21 cellular contexts compared by ENCODE assay signal in the genomic region with DNA sequence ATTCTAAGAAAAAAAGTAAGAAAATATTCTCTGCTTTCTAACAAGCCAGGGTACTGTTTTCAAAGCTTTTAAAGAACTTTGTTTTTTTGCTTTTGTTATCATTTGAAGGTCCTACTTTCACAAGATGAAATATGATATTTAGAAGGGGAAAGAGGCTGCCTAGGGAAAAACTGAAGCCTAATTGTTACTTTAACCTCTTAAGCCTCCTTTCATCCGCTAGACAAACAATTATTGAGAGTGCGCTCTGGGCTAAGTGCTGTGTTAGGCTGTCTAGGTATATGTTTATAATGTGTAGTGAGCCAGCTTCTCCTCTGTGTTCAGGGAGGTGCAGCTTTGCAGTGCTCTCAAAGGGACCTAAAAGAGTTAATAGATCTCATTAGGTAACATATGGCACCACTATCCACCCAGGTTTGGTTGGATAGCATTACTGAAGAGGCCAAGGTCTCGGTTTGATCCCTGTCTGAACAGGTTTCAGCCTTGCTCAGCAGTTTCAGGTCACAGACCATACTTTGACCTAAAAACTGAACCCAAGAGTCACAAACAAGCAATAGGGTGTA. TPM values are rescaled to one million over a fixed set of nuclear protein-coding genes. Genes with fewer than 3 reads are reported as not detected.
DNase-seq lines count a peak whose midpoint lies in the region; ATAC-seq, FAIRE-seq and TF ChIP-seq lines count a peak whose summit lies in the region.
"Had no signal": no experiment of that assay in that cellular context is flagged by ENCODE, and none has a peak within 500 bp of the region (broad histone marks: within the 10 kb centered on the region; RNA-seq: fewer than 3 reads in every experiment).

No MANE protein-coding gene starts in this region.

- peak overlapping the region; percentile 72 for H2BK120ac ChIP-seq in H1 (replicated peaks; ENCODE audit: low read depth, low read length)

- no peak overlapping the region for H3K23ac ChIP-seq in H1 (ENCODE audit: insufficient read length)

- H3K9ac ChIP-seq in H1 (replicated peaks in 1 of 4; ENCODE audit: extremely low read depth in 1 of 4, low read depth in 3 of 4, low read length in 3 of 4): no peak overlapping the region

- H3K36me3 Mint-ChIP-seq in natural killer cell: no peaks in the 10 kb centered on the region
- H3K36me3 Mint-ChIP-seq: CD4-positive, CD25-positive, alpha-beta regulatory T cell; naive thymus-derived CD8-positive, alpha-beta T cell had no signal

- H3K4ac ChIP-seq in H1 (replicated peaks; ENCODE audit: insufficient read length, low read depth, low read length): no peak overlapping the region

- intact Hi-C loops in natural killer cell (cut with micrococcal nuclease): no loop called here

- no peaks in the 10 kb centered on the region for H3K79me2 ChIP-seq in H1 (ENCODE audit: control insufficient read depth in 1 of 2, insufficient read depth in 2 of 2, low read length in 2 of 2)

- no peaks in the 10 kb centered on the region for H3K23me2 ChIP-seq in H1 (ENCODE audit: low read depth, low read length)

- TF ChIP-seq POLR2A in A549 (IDR thresholded peaks at IDR 0.05; ENCODE audit: low read length) (no peak), H1 (IDR thresholded peaks at IDR 0.05; ENCODE audit: control extremely low read depth in 1 of 2, low read depth in 2 of 2, low read length in 2 of 2) (no peak)

- ATAC-seq in A549 (no peak), HG03280 (IDR thresholded peaks at IDR 0.05; ENCODE audit: unreplicated experiment) (no peak), natural killer cell (no peak), HG03139 (IDR thresholded peaks at IDR 0.05; ENCODE audit: unreplicated experiment) (no peak)
- ATAC-seq: activated T-helper 17 cell treated with anti-CD3 and anti-CD28 coated beads, Interleukin-2, amount 50 U/mL, for 72 hours; heart left ventricle; left ventricle myocardium superior; naive thymus-derived CD8-positive, alpha-beta T cell had no signal

- H3K4me1 Mint-ChIP-seq in natural killer cell: no peaks in the 10 kb centered on the region
- H3K4me1 Mint-ChIP-seq: activated T-helper 17 cell treated with anti-CD3 and anti-CD28 coated beads, Interleukin-2, amount 50 U/mL, for 72 hours; CD4-positive, CD25-positive, alpha-beta regulatory T cell; naive thymus-derived CD8-positive, alpha-beta T cell had no signal

- H2BK5ac ChIP-seq in H1 (ENCODE audit: low read depth, low read length): no peak overlapping the region

- no peak overlapping the region; the same call in 1 of the 2 replicates for H2AFZ ChIP-seq in H1 (ENCODE audit: low read length)

- H2AK5ac ChIP-seq in H1 (ENCODE audit: low read depth, low read length): no peak overlapping the region

- H3K4me1 ChIP-seq in A549: peaks cover 6% of the 10 kb centered on the region; the same call in 2 of the 3 replicates
- H3K4me1 ChIP-seq in H1 (replicated peaks in 1 of 4; ENCODE audit: control insufficient read depth in 3 of 4, insufficient read depth in 4 of 4, low read length in 3 of 4): peaks cover 0 to 4% (median 0%) of the 10 kb centered on the region in 4 experiments; a peak in 1 of 7 replicates
- H3K4me1 ChIP-seq: colonic mucosa, heart left ventricle had no signal

- no peak overlapping the region for H2BK20ac ChIP-seq in H1 (ENCODE audit: low read length)

- no peak overlapping the region for H3K56ac ChIP-seq in H1 (replicated peaks; ENCODE audit: insufficient read length, low read depth, low read length)

- no peaks in the 10 kb centered on the region for H3K36me3 ChIP-seq in H1 (ENCODE audit: control insufficient read depth in 2 of 4, insufficient read depth in 4 of 4, low read length in 3 of 4)
- H3K36me3 ChIP-seq: colonic mucosa had no signal

- H3K9me3 ChIP-seq in A549 (no peaks in the 10 kb centered on the region), H1 (ENCODE audit: insufficient read depth in 2 of 2, low read depth in 1 of 2, low read length in 1 of 2) (no peaks in the 10 kb centered on the region)
- H3K9me3 ChIP-seq: colonic mucosa had no signal

- no peak overlapping the region for H3K4me3 Mint-ChIP-seq in natural killer cell
- H3K4me3 Mint-ChIP-seq: activated T-helper 17 cell treated with anti-CD3 and anti-CD28 coated beads, Interleukin-2, amount 50 U/mL, for 72 hours; CD4-positive, CD25-positive, alpha-beta regulatory T cell; naive thymus-derived CD8-positive, alpha-beta T cell had no signal

- CTCF ChIA-PET in A549 (lab: Yijun Ruan, JAX) (interaction anchor here (0.9 to 1.3 kb wide), 2 partner anchors 9 to 108 kb away, joined by 3 read pairs; no protein-coding TSS in a partner anchor), H1 (lab: Charles Lee; ENCODE audit: partially characterized antibody) (interaction anchor here (1.3 to 1.5 kb wide), 3 partner anchors 34 to 113 kb away, joined by 3 read pairs; no protein-coding TSS in a partner anchor)

- no peaks in the 10 kb centered on the region for H3K27me3 ChIP-seq in H1 (replicated peaks in 1 of 4; ENCODE audit: control insufficient read depth in 3 of 4, extremely low read depth in 1 of 4, insufficient read depth in 3 of 4, low read length in 3 of 4)
- H3K27me3 ChIP-seq: colonic mucosa, heart left ventricle had no signal

- no peaks in the 10 kb centered on the region for H4K20me1 ChIP-seq in H1 (replicated peaks in 1 of 2; ENCODE audit: control insufficient read depth in 1 of 2, insufficient read depth in 2 of 2, low read length in 2 of 2)

- H3K27ac Mint-ChIP-seq in natural killer cell: no peak overlapping the region
- H3K27ac Mint-ChIP-seq: activated T-helper 17 cell treated with anti-CD3 and anti-CD28 coated beads, Interleukin-2, amount 50 U/mL, for 72 hours; CD4-positive, CD25-positive, alpha-beta regulatory T cell; naive thymus-derived CD8-positive, alpha-beta T cell had no signal

- WGBS in A549 (ENCODE audit: missing lambda C conversion rate): 72% methylated on average over 3 of the region's 3 CpGs
- 88% methylated on average over 3 of the region's 3 CpGs; no CpG with 5 or more reads in 1 of the 2 experiments for WGBS in H1 (ENCODE audit: extremely low coverage in 1 of 2, insufficient coverage in 1 of 2, insufficient read length in 1 of 2, insufficient replicate concordance in 2 of 2, low coverage in 1 of 2, low lambda C conversion rate in 2 of 2, missing lambda C conversion rate in 1 of 2), 2 experiments

- FAIRE-seq in A549 (lab: Jason Lieb, UNC) (no peak), H1 (lab: Jason Lieb, UNC) (no peak)
- FAIRE-seq: GM18507 had no signal

- no peak overlapping the region for H4K91ac ChIP-seq in H1 (replicated peaks; ENCODE audit: insufficient read length, low read length)

- no peak overlapping the region for H4K5ac ChIP-seq in H1 (ENCODE audit: insufficient read length, low read depth, low read length)

- H3K18ac ChIP-seq in H1 (ENCODE audit: extremely low read depth, low read length): no peak overlapping the region

- no peak for DNase-seq in A549 (ENCODE audit: low read depth in 1 of 2, low spot score in 1 of 2)
- peak; percentile 72 to 97 (median 96) for DNase-seq in NCI-H1417 (lab: John Stamatoyannopoulos, UW)
- DNase-seq in NCI-H524 (lab: John Stamatoyannopoulos, UW): peak; percentile 92 to 98
- DNase-seq in H1 (ENCODE audit: low read depth in 1 of 2, low spot score in 2 of 2): no peak
- DNase-seq in HPDE6-E6E7 (ENCODE audit: extremely low spot score): no peak
- DNase-seq in natural killer cell: no peak
- DNase-seq: 8988T; activated CD4-positive, alpha-beta T cell treated with anti-CD3 and anti-CD28 coated beads, Interleukin-2, amount 50 U/mL, for 4 hours; amygdala; CD4-positive, CD25-positive, alpha-beta regulatory T cell; colonic mucosa; heart left ventricle; Karpas-422; left ventricle myocardium superior; naive thymus-derived CD8-positive, alpha-beta T cell; SIG-M5 had no signal

- TF ChIP-seq CTCF in A549 (IDR thresholded peaks at IDR 0.05): no peak
- TF ChIP-seq CTCF in H1 (IDR thresholded peaks at IDR 0.05; ENCODE audit: control extremely low read depth in 1 of 3, insufficient read depth in 1 of 3, low read depth in 1 of 3, low read length in 3 of 3): no peak
- TF ChIP-seq CTCF in natural killer cell (IDR thresholded peaks at IDR 0.05): no peak

- H3K27ac ChIP-seq in A549 (0 out of 6 replicates have a peak overlapping the region, but pooled peaks of 1 of the 2 experiments have one; percentile 24), H1 (ENCODE audit: low read depth, low read length) (no peak overlapping the region)
- H3K27ac ChIP-seq: colonic mucosa, epithelial cell of prostate, heart left ventricle had no signal

- no peaks in the 10 kb centered on the region for H3K79me1 ChIP-seq in H1 (ENCODE audit: low read depth, low read length)

- H3K4me3 ChIP-seq in A549 (no peak overlapping the region), H1 (ENCODE audit: extremely low read depth in 1 of 4, insufficient read depth in 2 of 4, low read depth in 3 of 4, low read length in 4 of 4) (no peak overlapping the region)
- H3K4me3 ChIP-seq: colonic mucosa, heart left ventricle had no signal

- H2BK12ac ChIP-seq in H1 (ENCODE audit: low read depth, low read length): no peak overlapping the region

- no peak overlapping the region for H2BK15ac ChIP-seq in H1 (ENCODE audit: low read length)

- TF ChIP-seq RAD21 in A549 (conservative IDR thresholded peaks at IDR 0.05 in 1 of 2, IDR thresholded peaks at IDR 0.05 in 1 of 2) (no peak), H1 (IDR thresholded peaks at IDR 0.05 in 1 of 2, conservative IDR thresholded peaks at IDR 0.05 in 1 of 2; ENCODE audit: low read depth in 2 of 2, low read length in 2 of 2) (no peak)

- POLR2A ChIA-PET in A549 (lab: Yijun Ruan, JAX) (no interaction called here), H1 (lab: Charles Lee; ENCODE audit: partially characterized antibody) (no interaction called here)

- H3K4me2 ChIP-seq in A549: no peak overlapping the region
- no peak overlapping the region for H3K4me2 ChIP-seq in H1 (ENCODE audit: insufficient read depth in 1 of 2, low read depth in 2 of 2, low read length in 2 of 2)

- no peak overlapping the region for H3K14ac ChIP-seq in H1 (ENCODE audit: insufficient read length)

- H4K8ac ChIP-seq in H1 (ENCODE audit: extremely low read depth, insufficient read depth, low read length): no peak overlapping the region

- H3K9me3 Mint-ChIP-seq in natural killer cell: no peaks in the 10 kb centered on the region

- TF ChIP-seq EP300 in A549 (IDR thresholded peaks at IDR 0.05): no peak
- no peak for TF ChIP-seq EP300 in H1 (IDR thresholded peaks at IDR 0.05; ENCODE audit: borderline replicate concordance in 1 of 2, low read depth in 2 of 2, low read length in 2 of 2)

- peaks cover 0 to 7% of the 10 kb centered on the region in 2 donors for H3K27me3 Mint-ChIP-seq in natural killer cell (ENCODE audit: low read depth in 2 of 2)
- H3K27me3 Mint-ChIP-seq: CD4-positive, CD25-positive, alpha-beta regulatory T cell had no signal

RNA-seq across cellular contexts. Expression of a gene that starts 17.9 kb away (rescaled TPM):
- polyA plus RNA-seq in A549 (2011; rRNA removed) (21.9 and 26.1 TPM in 2 replicates), A549 (2017; fragmentation: RNase III; extraction: RNeasy Plus Mini Kit Qiagen cat#74134 plus additional on column Dnase treatment) (5.5 to 8.6 TPM (median 6.5 TPM) in 3 replicates), H1 (2011; rRNA removed) (not detected in 2 replicates)
- polyA plus RNA-seq in A549 (2012; cell fraction: cytosol; rRNA removed): 2.4 and 3.0 TPM in 2 replicates
- polyA plus RNA-seq in A549 (2012; cell fraction: nucleus; rRNA removed): 4.0 and 6.2 TPM in 2 replicates
- 13.2 and 14.7 TPM in 2 replicates for polyA minus RNA-seq in A549 (2011; rRNA and poly(A)+ RNA removed)
- 0.23 and 0.26 TPM in 2 replicates for total RNA-seq in H1 (2021; fragmentation: NEBNext Ultra II Directional; extraction: Animal tissue kit (Norgen Biotek cat#: 25700))
- 0.16 TPM for polyA plus RNA-seq in H1 (2011; cell fraction: cytosol; rRNA removed)
- polyA plus RNA-seq in H1 (2011; cell fraction: nucleus; rRNA removed): 0.23 TPM
- polyA plus RNA-seq in H1 (2012, experiment 1 of 2): 0.10 to 0.21 TPM (median 0.12 TPM) in 3 of 4 replicates, not detected in the other
- not detected for polyA plus RNA-seq in H1 (2012, experiment 2 of 2)
- polyA plus RNA-seq in H1 (2013, experiment 1 of 2): 0.08 TPM
- polyA plus RNA-seq in H1 (2013, experiment 2 of 2): 0.04 TPM
- polyA minus RNA-seq in H1 (2011; rRNA and poly(A)+ RNA removed): 0.06 TPM in 1 of 2 replicates, not detected in the other
- 1.8 TPM for polyA minus RNA-seq in H1 (2011; cell fraction: cytosol; rRNA and poly(A)+ RNA removed)
- polyA minus RNA-seq in H1 (2011; cell fraction: nucleus; rRNA and poly(A)+ RNA removed): 0.20 TPM
- total RNA-seq in natural killer cell: 1 to 10 TPM in 2 of 3 donors, under 1 TPM in 1; 0.78 to 3.8 (median 2.3) TPM
- total RNA-seq: activated T-helper 17 cell treated with anti-CD3 and anti-CD28 coated beads, Interleukin-2, amount 50 U/mL, for 72 hours; CD4-positive, CD25-positive, alpha-beta regulatory T cell had no signal
- polyA plus RNA-seq: CD4-positive, CD25-positive, alpha-beta regulatory T cell; naive thymus-derived CD8-positive, alpha-beta T cell had no signal

Comparison
In these comparisons a context has a peak if more than half of its experiments do, and no peak if none do; other contexts are left out.
1. DNase-seq: peak in NCI-H1417 (3 of 3) and NCI-H524 (2 of 2); none in A549 (0 of 2), H1 (0 of 2), HPDE6-E6E7 (single experiment) and natural killer cell (single experiment).